14 cellular contexts compared by ENCODE assay signal in genomic region chr5:81854485-81854884, GRCh38.
DNase-seq lines count a peak whose midpoint lies in the region; ATAC-seq, FAIRE-seq and TF ChIP-seq lines count a peak whose summit lies in the region.
"Had no signal": no experiment of that assay in that cellular context is flagged by ENCODE, and none has a peak within 500 bp of the region (broad histone marks: within the 10 kb centered on the region; RNA-seq: fewer than 3 reads in every experiment).

No MANE protein-coding gene starts in this region.

- H3K36me3 ChIP-seq in K562 (ENCODE audit: control insufficient read depth, insufficient read depth, low read length) (no peaks in the 10 kb centered on the region), muscle layer of colon (ENCODE audit: insufficient read depth, low read length) (no peaks in the 10 kb centered on the region), upper lobe of left lung (no peaks in the 10 kb centered on the region)
- H3K36me3 ChIP-seq: spleen had no signal

- H3K36me3 Mint-ChIP-seq in CD14-positive monocyte, result peaks cover 0 to 2% of the 10 kb centered on the region in 2 donors

- CTCF ChIA-PET in K562 (lab: Yijun Ruan, JAX; ENCODE audit: low intra/inter-chr PET ratio), result no interaction called here

- H3K27ac ChIP-seq in K562 (ENCODE audit: extremely low read depth, low read depth, low read length), result peak overlapping the region; percentile 71; the same call in 2 of the 3 replicates
- H3K27ac ChIP-seq in muscle layer of colon (ENCODE audit: low read depth, low read length), result peak overlapping the region; percentile 45
- no peak overlapping the region for H3K27ac ChIP-seq in upper lobe of left lung
- H3K27ac ChIP-seq: spleen had no signal

- intact Hi-C loops in CD14-positive monocyte (cut with micrococcal nuclease), result loop anchor here in 1 of 2 donors (10.0 kb wide), 1 partner anchor 120 kb away; the partner anchor contains the start of gene ATG10
- intact Hi-C loops in K562 (cut with micrococcal nuclease), result loop anchor here (5.0 to 10.0 kb wide), 2 partner anchors 163 to 370 kb away; no protein-coding TSS in a partner anchor

- H3K27me3 Mint-ChIP-seq in CD14-positive monocyte (ENCODE audit: low read depth in 3 of 3), result peaks cover 0 to 2% (median 0%) of the 10 kb centered on the region in 3 donors
- H3K27me3 Mint-ChIP-seq: activated CD4-positive, alpha-beta T cell treated with anti-CD3 and anti-CD28 coated beads, Interleukin-2, amount 10 ng/mL, durations not matched to agents 7 days and 5 days had no signal

- H3K79me2 ChIP-seq in K562 (ENCODE audit: control insufficient read depth, insufficient read depth, low read length), result peaks cover 9% of the 10 kb centered on the region; the same call in 1 of the 3 replicates

- FAIRE-seq in K562 (lab: Jason Lieb, UNC), result no peak

- TF ChIP-seq EP300 in K562 (IDR thresholded peaks at IDR 0.05; ENCODE audit: low read length) (no peak), upper lobe of left lung (IDR thresholded peaks at IDR 0.05) (no peak)

- peak in 1 of 2 experiments; percentile 14; a peak in 1 of 4 replicates for TF ChIP-seq RAD21 in K562 (CRISPR knock-in tag; conservative IDR thresholded peaks at IDR 0.05 in 1 of 2, IDR thresholded peaks at IDR 0.05 in 1 of 2)

- ATAC-seq in K562 (no peak), upper lobe of left lung (ENCODE audit: low FRiP score in 2 of 2) (no peak), GM19397 (IDR thresholded peaks at IDR 0.05; ENCODE audit: unreplicated experiment) (no peak)
- ATAC-seq: left ventricle myocardium superior had no signal

- H3K4me1 Mint-ChIP-seq in CD14-positive monocyte, result peaks cover 39% of the 10 kb centered on the region

- in situ Hi-C loops in K562 (cut with MboI), result loop anchor here (5.0 kb wide), 1 partner anchor 347 kb away; no protein-coding TSS in a partner anchor

- H3K9ac ChIP-seq in K562 (ENCODE audit: insufficient read depth in 1 of 2, low read depth in 2 of 2, low read length in 2 of 2) (peak overlapping the region in 1 of 2 experiments; percentile 61; a peak in 1 of 4 replicates), muscle layer of colon (ENCODE audit: low read length) (no peak overlapping the region)

- no peak for TF ChIP-seq POLR2A in K562 (conservative IDR thresholded peaks at IDR 0.05)
- no peak for TF ChIP-seq POLR2A in upper lobe of left lung (IDR thresholded peaks at IDR 0.05)

- no peaks in the 10 kb centered on the region for H3K9me3 ChIP-seq in K562 (replicated peaks; ENCODE audit: control insufficient read depth, insufficient read depth, low read depth, low read length)
- no peaks in the 10 kb centered on the region for H3K9me3 ChIP-seq in muscle layer of colon (ENCODE audit: low read length)
- H3K9me3 ChIP-seq in upper lobe of left lung, result no peaks in the 10 kb centered on the region
- H3K9me3 ChIP-seq: spleen had no signal

- H3K4me3 ChIP-seq in K562, result no peak overlapping the region
- no peak overlapping the region for H3K4me3 ChIP-seq in muscle layer of colon (ENCODE audit: low read depth in 1 of 2, low read length in 2 of 2)
- no peak overlapping the region for H3K4me3 ChIP-seq in upper lobe of left lung
- H3K4me3 ChIP-seq: spleen had no signal

- no peaks in the 10 kb centered on the region for H3K9me1 ChIP-seq in K562 (ENCODE audit: control insufficient read depth, insufficient read depth, low read length)

- H3K4me1 ChIP-seq in K562 (replicated peaks in 1 of 2; ENCODE audit: control insufficient read depth in 2 of 2, insufficient read depth in 2 of 2, low read length in 2 of 2) (peaks cover 32 to 43% of the 10 kb centered on the region in 2 experiments), muscle layer of colon (ENCODE audit: insufficient read depth, low read length) (peaks cover 50% of the 10 kb centered on the region), upper lobe of left lung (peaks cover 31 to 54% (median 33%) of the 10 kb centered on the region in 4 donors)

- H3K4me2 ChIP-seq in K562 (ENCODE audit: insufficient read depth, low read length), result peak overlapping the region; percentile 14; the same call in 1 of the 2 replicates

- no TSS peak for BruUV-seq in K562 (replicated peaks; lab: Mats Ljungman, UMichigan)

- peak overlapping the region; percentile 94 for H2AFZ ChIP-seq in K562 (ENCODE audit: low read depth, low read length)

- H3K27me3 ChIP-seq in K562 (ENCODE audit: control insufficient read depth in 2 of 2, insufficient read depth in 2 of 2, low read length in 2 of 2) (no peaks in the 10 kb centered on the region), muscle layer of colon (ENCODE audit: control insufficient read depth in 1 of 2, insufficient read depth in 2 of 2, low read length in 2 of 2) (no peaks in the 10 kb centered on the region), upper lobe of left lung (no peaks in the 10 kb centered on the region)
- H3K27me3 ChIP-seq: spleen had no signal

- no peak for DNase-seq in CD14-positive monocyte (ENCODE audit: low spot score)
- no peak for DNase-seq in GM20000 (ENCODE audit: low spot score)
- DNase-seq in K562 (ENCODE audit: extremely low read depth in 1 of 4, low spot score in 3 of 4), result peak in 1 of 4 experiments; percentile 23
- DNase-seq in stimulated activated CD4-positive, alpha-beta T cell treated with anti-CD3 and anti-CD28 coated beads, Interleukin-2, amount 100 ng/mL, for 48 hours, result no peak
- no peak for DNase-seq in iPS-NIHi7 (ENCODE audit: extremely low spot score)
- DNase-seq in upper lobe of left lung, result no peak
- DNase-seq: activated CD4-positive, alpha-beta T cell treated with anti-CD3 and anti-CD28 coated beads, Interleukin-2, amount 10 ng/mL, durations not matched to agents 7 days and 5 days; activated naive CD4-positive, alpha-beta T cell treated with anti-CD3 and anti-CD28 coated beads, Interleukin-2, amount 10 ng/mL, durations not matched to agents 7 days and 5 days; DMS153; left ventricle myocardium superior; NCI-H1930; spleen had no signal

- H3K27ac Mint-ChIP-seq in CD14-positive monocyte, result no peak overlapping the region
- H3K27ac Mint-ChIP-seq: activated CD4-positive, alpha-beta T cell treated with anti-CD3 and anti-CD28 coated beads, Interleukin-2, amount 10 ng/mL, durations not matched to agents 7 days and 5 days; activated naive CD4-positive, alpha-beta T cell treated with anti-CD3 and anti-CD28 coated beads, Interleukin-2, amount 10 ng/mL, durations not matched to agents 7 days and 5 days had no signal

- H3K9me3 Mint-ChIP-seq in CD14-positive monocyte, result no peaks in the 10 kb centered on the region
- H3K9me3 Mint-ChIP-seq: activated CD4-positive, alpha-beta T cell treated with anti-CD3 and anti-CD28 coated beads, Interleukin-2, amount 10 ng/mL, durations not matched to agents 7 days and 5 days; activated naive CD4-positive, alpha-beta T cell treated with anti-CD3 and anti-CD28 coated beads, Interleukin-2, amount 10 ng/mL, durations not matched to agents 7 days and 5 days had no signal

- no peak overlapping the region for H3K4me3 Mint-ChIP-seq in CD14-positive monocyte
- H3K4me3 Mint-ChIP-seq: activated CD4-positive, alpha-beta T cell treated with anti-CD3 and anti-CD28 coated beads, Interleukin-2, amount 10 ng/mL, durations not matched to agents 7 days and 5 days; activated naive CD4-positive, alpha-beta T cell treated with anti-CD3 and anti-CD28 coated beads, Interleukin-2, amount 10 ng/mL, durations not matched to agents 7 days and 5 days had no signal

- TF ChIP-seq CTCF in CD14-positive monocyte (IDR thresholded peaks at IDR 0.05) (peak; percentile 10), GM20000 (IDR thresholded peaks at IDR 0.05; ENCODE audit: extremely low read depth, missing control alignments) (peak; percentile 4), K562 (IDR thresholded peaks at IDR 0.05 in 2 of 3, conservative IDR thresholded peaks at IDR 0.05 in 1 of 3; ENCODE audit: insufficient read depth in 2 of 3, low read depth in 1 of 3, low read length in 3 of 3) (peak in 2 of 3 experiments; percentile 26 to 43; a peak in 2 of 6 replicates), upper lobe of left lung (IDR thresholded peaks at IDR 0.05) (no peak)

- POLR2A ChIA-PET in K562 (lab: Yijun Ruan, JAX), result interaction anchor here (1.0 kb wide), 1 partner anchor 10 kb away, joined by 5 read pairs; no protein-coding TSS in a partner anchor

- H4K20me1 ChIP-seq in K562 (replicated peaks; ENCODE audit: control insufficient read depth, insufficient read depth, low read length), result no peaks in the 10 kb centered on the region

TF ChIP-seq in K562, 482 proteins besides CTCF, POLR2A, EP300 and RAD21 (continues in another document):
- TF ChIP-seq WHSC1 (IDR thresholded peaks at IDR 0.05; ENCODE audit: low read length) (no peak), ZNF121 (CRISPR knock-in tag; conservative IDR thresholded peaks at IDR 0.05) (no peak), ELF2 (CRISPR knock-in tag; IDR thresholded peaks at IDR 0.05) (no peak), DACH1 (IDR thresholded peaks at IDR 0.05; ENCODE audit: partially characterized antibody) (peak; percentile 83), TARDBP (IDR thresholded peaks at IDR 0.05) (no peak), ADNP (tag; IDR thresholded peaks at IDR 0.05) (peak; percentile 59), KDM4B (IDR thresholded peaks at IDR 0.05; ENCODE audit: borderline replicate concordance in 2 of 2, low read depth in 1 of 2) (0 out of 4 replicates have a peak, but pooled peaks of 1 of the 2 experiments have one; percentile 42), NR2C2 (CRISPR knock-in tag; IDR thresholded peaks at IDR 0.05) (no peak), NR2C2 (tag; IDR thresholded peaks at IDR 0.05) (no peak)
- TF ChIP-seq, protein P1, sequence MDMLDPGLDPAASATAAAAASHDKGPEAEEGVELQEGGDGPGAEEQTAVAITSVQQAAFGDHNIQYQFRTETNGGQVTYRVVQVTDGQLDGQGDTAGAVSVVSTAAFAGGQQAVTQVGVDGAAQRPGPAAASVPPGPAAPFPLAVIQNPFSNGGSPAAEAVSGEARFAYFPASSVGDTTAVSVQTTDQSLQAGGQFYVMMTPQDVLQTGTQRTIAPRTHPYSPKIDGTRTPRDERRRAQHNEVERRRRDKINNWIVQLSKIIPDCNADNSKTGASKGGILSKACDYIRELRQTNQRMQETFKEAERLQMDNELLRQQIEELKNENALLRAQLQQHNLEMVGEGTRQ (CRISPR knock-in tag; IDR thresholded peaks at IDR 0.05), result no peak
- TF ChIP-seq, protein P2, sequence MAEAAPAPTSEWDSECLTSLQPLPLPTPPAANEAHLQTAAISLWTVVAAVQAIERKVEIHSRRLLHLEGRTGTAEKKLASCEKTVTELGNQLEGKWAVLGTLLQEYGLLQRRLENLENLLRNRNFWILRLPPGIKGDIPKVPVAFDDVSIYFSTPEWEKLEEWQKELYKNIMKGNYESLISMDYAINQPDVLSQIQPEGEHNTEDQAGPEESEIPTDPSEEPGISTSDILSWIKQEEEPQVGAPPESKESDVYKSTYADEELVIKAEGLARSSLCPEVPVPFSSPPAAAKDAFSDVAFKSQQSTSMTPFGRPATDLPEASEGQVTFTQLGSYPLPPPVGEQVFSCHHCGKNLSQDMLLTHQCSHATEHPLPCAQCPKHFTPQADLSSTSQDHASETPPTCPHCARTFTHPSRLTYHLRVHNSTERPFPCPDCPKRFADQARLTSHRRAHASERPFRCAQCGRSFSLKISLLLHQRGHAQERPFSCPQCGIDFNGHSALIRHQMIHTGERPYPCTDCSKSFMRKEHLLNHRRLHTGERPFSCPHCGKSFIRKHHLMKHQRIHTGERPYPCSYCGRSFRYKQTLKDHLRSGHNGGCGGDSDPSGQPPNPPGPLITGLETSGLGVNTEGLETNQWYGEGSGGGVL (CRISPR knock-in tag; IDR thresholded peaks at IDR 0.05), result no peak

Comparison
In these comparisons a context has a peak if more than half of its experiments do, and no peak if none do; other contexts are left out.
1. CTCF ChIP-seq: peak in CD14-positive monocyte (single experiment), GM20000 (single experiment) and K562 (2 of 3); none in upper lobe of left lung (0 of 6).
2. H3K27ac ChIP-seq: peak in K562 (single experiment) and muscle layer of colon (single experiment); none in upper lobe of left lung (0 of 4).